Comparison of ENCODE assay signal across 19 cellular contexts in the genomic region with DNA sequence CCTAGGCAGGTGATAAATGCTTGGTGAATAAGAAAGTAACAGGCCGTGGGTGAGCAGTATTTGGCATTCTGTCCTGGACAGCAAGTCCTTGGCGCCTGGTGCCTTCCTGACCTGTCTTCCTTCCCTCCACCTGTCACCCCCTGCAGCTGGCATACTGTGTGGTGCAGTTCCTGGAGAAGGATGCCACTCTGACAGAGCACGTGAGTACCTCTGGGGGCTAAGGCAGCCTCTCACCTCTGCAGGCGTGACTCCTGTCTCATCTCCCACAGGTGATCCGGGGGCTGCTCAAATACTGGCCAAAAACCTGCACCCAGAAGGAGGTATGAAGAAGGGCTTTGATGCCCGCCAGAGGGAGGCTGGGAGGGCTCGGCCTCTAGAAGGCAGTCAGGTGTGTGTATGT. TPM values are rescaled to one million over a fixed set of nuclear protein-coding genes. Genes with fewer than 3 reads are reported as not detected.
DNase-seq lines count a peak whose midpoint lies in the region; ATAC-seq and TF ChIP-seq lines count a peak whose summit lies in the region.
"Had no signal": no experiment of that assay in that cellular context is flagged by ENCODE, and none has a peak within 500 bp of the region (broad histone marks: within the 10 kb centered on the region; RNA-seq: fewer than 3 reads in every experiment).

No MANE protein-coding gene starts in this region.

- H3K18ac ChIP-seq in neuronal stem cell (ENCODE audit: low read length): no peak overlapping the region

- peak; percentile 47 for DNase-seq in activated effector memory CD4-positive, alpha-beta T cell treated with anti-CD3 and anti-CD28 coated beads, Interleukin-2, amount 50 U/mL, for 16 hours
- DNase-seq in activated effector memory CD4-positive, alpha-beta T cell treated with Interleukin-2 at 50 U/mL for 16 hours: no peak
- DNase-seq in neuronal stem cell (ENCODE audit: low spot score) (no peak), upper lobe of right lung (peak; percentile 40), NCI-H226 (no peak), T-helper 2 cell (no peak)
- DNase-seq: AML-193; Caco-2; Calu3; CD4-positive, alpha-beta T cell; CD8-positive, alpha-beta T cell; DMS79 treated with DMSO at 0.1 percent for 48 hours; GF-D8 had no signal

- H4K91ac ChIP-seq in neuronal stem cell (ENCODE audit: low read depth, low read length, poor library complexity): no peak overlapping the region

- no peak for ATAC-seq in upper lobe of right lung
- ATAC-seq: A549; CD8-positive, alpha-beta T cell had no signal

- H3K4ac ChIP-seq in neuronal stem cell (ENCODE audit: low read length): no peak overlapping the region

- H2BK120ac ChIP-seq in neuronal stem cell (ENCODE audit: low read depth, low read length): no peak overlapping the region

- no peak overlapping the region for H3K4me2 ChIP-seq in neuronal stem cell (ENCODE audit: insufficient read depth, low read length, poor library complexity, severe bottlenecking)
- H3K4me2 ChIP-seq: A549; BLaER1 treated with 17β-estradiol and CSF1 and Interleukin-3, amounts not matched to agents 10 nM and 100 nM had no signal

- H3K23ac ChIP-seq in neuronal stem cell (ENCODE audit: low read depth, low read length, poor library complexity): peak overlapping the region; percentile 23

- H3K4me3 ChIP-seq in neuronal stem cell (ENCODE audit: low read length in 2 of 2) (no peak overlapping the region), upper lobe of right lung (no peak overlapping the region)
- H3K4me3 ChIP-seq: A549; BLaER1 treated with 17β-estradiol and CSF1 and Interleukin-3, amounts not matched to agents 10 nM and 100 nM had no signal

- no peaks in the 10 kb centered on the region for H3K9me3 ChIP-seq in neuronal stem cell (replicated peaks in 1 of 2; ENCODE audit: control insufficient read depth in 2 of 2, insufficient read depth in 1 of 2, low read depth in 1 of 2, low read length in 2 of 2)
- no peaks in the 10 kb centered on the region for H3K9me3 ChIP-seq in upper lobe of right lung
- H3K9me3 ChIP-seq: A549; BLaER1 treated with 17β-estradiol and CSF1 and Interleukin-3, amounts not matched to agents 10 nM and 100 nM; Caco-2 had no signal

- no peak overlapping the region for H3K9ac ChIP-seq in neuronal stem cell (ENCODE audit: low read depth, low read length, poor library complexity)
- H3K9ac ChIP-seq: BLaER1 treated with 17β-estradiol and CSF1 and Interleukin-3, amounts not matched to agents 10 nM and 100 nM had no signal

- intact Hi-C loops in upper lobe of right lung (cut with DNase I): no loop called here

- H2BK15ac ChIP-seq in neuronal stem cell (ENCODE audit: low read length): no peak overlapping the region

- H3K79me1 ChIP-seq in neuronal stem cell (ENCODE audit: low read depth, low read length): no peaks in the 10 kb centered on the region

- no peak for TF ChIP-seq CTCF in upper lobe of right lung (IDR thresholded peaks at IDR 0.05)

- H3K4me1 ChIP-seq in neuronal stem cell (ENCODE audit: control insufficient read depth in 2 of 2, insufficient read depth in 1 of 2, low read depth in 1 of 2, low read length in 2 of 2): peaks cover 8 to 13% of the 10 kb centered on the region in 2 donors
- H3K4me1 ChIP-seq in upper lobe of right lung: no peaks in the 10 kb centered on the region
- H3K4me1 ChIP-seq: A549 had no signal

- H3K27me3 ChIP-seq in neuronal stem cell (ENCODE audit: control insufficient read depth in 3 of 3, insufficient read depth in 3 of 3, low read depth in 1 of 3, low read length in 3 of 3) (peaks cover 0 to under 1% (median 0%) of the 10 kb centered on the region in 3 experiments), upper lobe of right lung (no peaks in the 10 kb centered on the region)
- H3K27me3 ChIP-seq: BLaER1 treated with 17β-estradiol and CSF1 and Interleukin-3, amounts not matched to agents 10 nM and 100 nM had no signal

- WGBS in neuronal stem cell (ENCODE audit: extremely low coverage in 2 of 2, insufficient read length in 2 of 2, insufficient replicate concordance in 1 of 2), 2 donors: no CpG with 5 or more reads among the region's 7 CpGs

- H4K8ac ChIP-seq in neuronal stem cell (ENCODE audit: low read depth, low read length): no peak overlapping the region

- H2AK5ac ChIP-seq in neuronal stem cell (ENCODE audit: low read depth, low read length): no peak overlapping the region

- no peak overlapping the region for H2BK12ac ChIP-seq in neuronal stem cell (ENCODE audit: low read length)

- H3K27ac ChIP-seq in neuronal stem cell (replicated peaks; ENCODE audit: low read length) (no peak overlapping the region), upper lobe of right lung (no peak overlapping the region)
- H3K27ac ChIP-seq: 22Rv1; A549; BLaER1 treated with 17β-estradiol and CSF1 and Interleukin-3, amounts not matched to agents 10 nM and 100 nM; C4-2B had no signal

- no peak overlapping the region for H2AFZ ChIP-seq in neuronal stem cell (ENCODE audit: low read length)

- no peak overlapping the region for H2BK5ac ChIP-seq in neuronal stem cell (ENCODE audit: low read length)

- H3K36me3 ChIP-seq in neuronal stem cell (replicated peaks in 1 of 2; ENCODE audit: control insufficient read depth in 2 of 2, insufficient read depth in 2 of 2, low read length in 2 of 2) (peaks cover 0 to 6% of the 10 kb centered on the region in 2 donors), upper lobe of right lung (peaks cover 53% of the 10 kb centered on the region)

- H3K14ac ChIP-seq in neuronal stem cell (ENCODE audit: low read length): no peak overlapping the region

RNA-seq across cellular contexts. Expression of gene GPHA2, which starts 4.4 kb away (rescaled TPM):
- polyA plus RNA-seq in neuronal stem cell (2013, experiment 1 of 2): 0.84 TPM
- polyA plus RNA-seq in neuronal stem cell (2013, experiment 2 of 2): 0.89 TPM
- not detected for total RNA-seq in upper lobe of right lung
- total RNA-seq: A172; Caco-2; Calu3; CD8-positive, alpha-beta T cell had no signal
- polyA plus RNA-seq: A549, BJ had no signal

RNA-seq across cellular contexts. Expression of gene PPP2R5B, which starts 6.8 kb away (rescaled TPM):
- polyA plus RNA-seq in neuronal stem cell (2013, experiment 1 of 2): 5.7 TPM
- 6.1 TPM for polyA plus RNA-seq in neuronal stem cell (2013, experiment 2 of 2)
- total RNA-seq in upper lobe of right lung: 29.4 TPM

RNA-seq across cellular contexts. Expression of gene ATG2A, which starts 14.3 kb away (rescaled TPM):
- 5.3 TPM for polyA plus RNA-seq in neuronal stem cell (2013, experiment 1 of 2)
- polyA plus RNA-seq in neuronal stem cell (2013, experiment 2 of 2): 5.5 TPM
- total RNA-seq in upper lobe of right lung: 23.2 TPM

RNA-seq across cellular contexts. Expression of gene MAJIN, which starts 40.6 kb away (rescaled TPM):
- polyA plus RNA-seq in neuronal stem cell (2013, experiment 1 of 2): not detected
- polyA plus RNA-seq in neuronal stem cell (2013, experiment 2 of 2): not detected
- not detected for total RNA-seq in upper lobe of right lung
- total RNA-seq: A172; Caco-2; Calu3; CD8-positive, alpha-beta T cell had no signal
- polyA plus RNA-seq: BJ had no signal

RNA-seq across cellular contexts. Expression of gene EHD1, which starts 52.9 kb away (rescaled TPM):
- polyA plus RNA-seq in neuronal stem cell (2013, experiment 1 of 2): 24.4 TPM
- polyA plus RNA-seq in neuronal stem cell (2013, experiment 2 of 2): 23.3 TPM
- 94.6 TPM for total RNA-seq in upper lobe of right lung

Comparison
In these comparisons a context has a peak if more than half of its experiments do, and no peak if none do; other contexts are left out.
1. DNase-seq: peak in activated effector memory CD4-positive, alpha-beta T cell treated with anti-CD3 and anti-CD28 coated beads, Interleukin-2, amount 50 U/mL, for 16 hours (single experiment) and upper lobe of right lung (single experiment); none in activated effector memory CD4-positive, alpha-beta T cell treated with Interleukin-2 at 50 U/mL for 16 hours (single experiment), neuronal stem cell (single experiment), NCI-H226 (single experiment) and T-helper 2 cell (0 of 5).